24 cellular contexts compared by ENCODE assay signal in the genomic region with DNA sequence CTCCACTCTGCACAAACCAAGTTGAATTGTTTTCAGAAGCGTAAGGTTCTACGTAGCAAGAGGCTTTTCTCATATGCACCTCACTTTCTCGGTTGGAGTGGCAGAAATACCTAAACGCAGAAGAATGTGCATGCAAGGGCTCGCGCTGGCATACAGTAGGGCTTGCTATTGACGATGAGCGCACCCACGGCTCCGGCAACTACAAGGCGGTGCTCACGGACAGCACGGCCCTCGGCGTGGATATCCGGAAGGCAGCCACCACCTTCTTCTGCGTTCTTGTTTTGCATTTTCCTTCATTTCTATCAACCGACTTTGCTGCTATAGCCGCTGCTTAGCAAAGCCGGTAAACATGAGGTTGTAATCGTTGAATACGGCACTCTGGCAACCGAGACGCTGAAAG.
"Had no signal": no experiment of that assay in that cellular context is flagged by ENCODE, and none has a peak within 500 bp of the region (broad histone marks: within the 10 kb centered on the region; RNA-seq: fewer than 3 reads in every experiment).

No MANE protein-coding gene starts in this region.

- H3K4me1 ChIP-seq: left ventricle myocardium inferior, neural progenitor cell, right atrium auricular region, right lobe of liver, tibial nerve, upper lobe of left lung, vagina had no signal

- H3K27ac Mint-ChIP-seq: immature natural killer cell; mesothelial cell of epicardium; natural killer cell; nephron progenitor cell; neural progenitor cell; progenitor cell of endocrine pancreas; stimulated activated effector memory CD8-positive, alpha-beta T cell treated with anti-CD3 and anti-CD28 coated beads, Interleukin-12 subunit alpha, Interleukin-12 subunit beta, amount 100 ng/mL, for 72 hours; stimulated activated naive CD8-positive, alpha-beta T cell treated with anti-CD3 and anti-CD28 coated beads, Interleukin-15, Interleukin-2, amounts not matched to agents 100 ng/mL and 50 ng/mL, for 24 hours had no signal

- H3K4me3 ChIP-seq: left ventricle myocardium inferior, neural progenitor cell, ovary, right atrium auricular region, right lobe of liver, skin epidermis, tibial nerve, upper lobe of left lung, vagina had no signal

- H3K4me3 Mint-ChIP-seq: immature natural killer cell; mesothelial cell of epicardium; naive B cell; natural killer cell; nephron progenitor cell; neural progenitor cell; stimulated activated effector memory CD8-positive, alpha-beta T cell treated with anti-CD3 and anti-CD28 coated beads, Interleukin-12 subunit alpha, Interleukin-12 subunit beta, amount 100 ng/mL, for 72 hours; stimulated activated naive CD8-positive, alpha-beta T cell treated with anti-CD3 and anti-CD28 coated beads, Interleukin-15, Interleukin-2, amounts not matched to agents 100 ng/mL and 50 ng/mL, for 24 hours had no signal

- H3K27me3 Mint-ChIP-seq: stimulated activated naive CD8-positive, alpha-beta T cell treated with anti-CD3 and anti-CD28 coated beads, Interleukin-15, Interleukin-2, amounts not matched to agents 100 ng/mL and 50 ng/mL, for 24 hours had no signal

- H3K36me3 ChIP-seq: left ventricle myocardium inferior, neural progenitor cell, ovary, right atrium auricular region, right lobe of liver, tibial nerve, upper lobe of left lung, vagina had no signal

- H3K4me1 Mint-ChIP-seq: immature natural killer cell; mesothelial cell of epicardium; naive B cell; natural killer cell; stimulated activated effector memory CD8-positive, alpha-beta T cell treated with anti-CD3 and anti-CD28 coated beads, Interleukin-12 subunit alpha, Interleukin-12 subunit beta, amount 100 ng/mL, for 72 hours had no signal

- H2AFZ ChIP-seq: neural progenitor cell had no signal

- DNase-seq: hypothalamus; immature natural killer cell; left ventricle myocardium inferior; mammary epithelial cell; mesenchymal stem cell; naive B cell; natural killer cell; nephron progenitor cell; ovary; stimulated activated CD4-positive, alpha-beta T cell treated with anti-CD3 and anti-CD28 coated beads, Interleukin-4, amount 100 ng/mL, for 24 hours; stimulated activated naive CD4-positive, alpha-beta T cell; substantia nigra; upper lobe of left lung had no signal

- H3K9me3 ChIP-seq: right lobe of liver, vagina had no signal

- H3K4me2 ChIP-seq: neural progenitor cell had no signal

- H3K36me3 Mint-ChIP-seq: natural killer cell; neural progenitor cell; stimulated activated effector memory CD8-positive, alpha-beta T cell treated with anti-CD3 and anti-CD28 coated beads, Interleukin-12 subunit alpha, Interleukin-12 subunit beta, amount 100 ng/mL, for 72 hours had no signal

- ATAC-seq: natural killer cell; right lobe of liver; stimulated activated effector memory CD8-positive, alpha-beta T cell treated with anti-CD3 and anti-CD28 coated beads, Interleukin-12 subunit alpha, Interleukin-12 subunit beta, amount 100 ng/mL, for 72 hours had no signal

- H3K27ac ChIP-seq: left ventricle myocardium inferior, neural progenitor cell, ovary, right atrium auricular region, right lobe of liver, skin epidermis, tibial nerve, upper lobe of left lung, vagina had no signal

- FAIRE-seq: islet of Langerhans had no signal

- H3K27me3 ChIP-seq: neural progenitor cell, ovary, right atrium auricular region, right lobe of liver, tibial nerve, upper lobe of left lung, vagina had no signal
